11 cellular contexts compared by ENCODE assay signal in genomic region chr16:86505185-86505898, GRCh38. TPM values are rescaled to one million over a fixed set of nuclear protein-coding genes. Genes with fewer than 3 reads are reported as not detected.
DNase-seq lines count a peak whose midpoint lies in the region; ATAC-seq and TF ChIP-seq lines count a peak whose summit lies in the region.
"Had no signal": no experiment of that assay in that cellular context is flagged by ENCODE, and none has a peak within 500 bp of the region (broad histone marks: within the 10 kb centered on the region; RNA-seq: fewer than 3 reads in every experiment).

No MANE protein-coding gene starts in this region.

- H3K27ac Mint-ChIP-seq in endodermal cell, result no peak overlapping the region

- H3K4me2 ChIP-seq in neural cell (ENCODE audit: low read length), result no peak overlapping the region

- H3K4me3 Mint-ChIP-seq in endodermal cell, result no peak overlapping the region

- no peaks in the 10 kb centered on the region for H3K36me3 Mint-ChIP-seq in endodermal cell (ENCODE audit: low read depth)

- ATAC-seq in GM21528 (IDR thresholded peaks at IDR 0.05; ENCODE audit: low FRiP score, unreplicated experiment) (no peak), HG02852 (IDR thresholded peaks at IDR 0.05; ENCODE audit: unreplicated experiment) (no peak)
- ATAC-seq: stimulated activated naive CD8-positive, alpha-beta T cell treated with anti-CD3 and anti-CD28 coated beads, Interleukin-15, Interleukin-2, amounts not matched to agents 100 U/mL and 50 U/mL, for 24 hours had no signal

- H3K36me3 ChIP-seq in endodermal cell (ENCODE audit: control insufficient read depth, insufficient read depth, low read length), result no peaks in the 10 kb centered on the region
- H3K36me3 ChIP-seq in neural cell (ENCODE audit: insufficient read depth, low read length), result no peaks in the 10 kb centered on the region

- no peaks in the 10 kb centered on the region for H4K20me1 ChIP-seq in neural cell (ENCODE audit: insufficient read depth)

- H3F3A ChIP-seq in neural cell (ENCODE audit: insufficient read depth, low read length, poor library complexity, severe bottlenecking), result no peaks in the 10 kb centered on the region

- peaks cover 6% of the 10 kb centered on the region for H3K4me1 Mint-ChIP-seq in endodermal cell

- H3K4me1 ChIP-seq in endodermal cell (ENCODE audit: control insufficient read depth, insufficient read depth, low read length), result no peaks in the 10 kb centered on the region

- no peak for TF ChIP-seq EP300 in neural cell (conservative IDR thresholded peaks at IDR 0.05; ENCODE audit: poor library complexity, severe bottlenecking)

- no peaks in the 10 kb centered on the region for H3K9me2 ChIP-seq in neural cell (ENCODE audit: insufficient read depth, low read length)

- no peak overlapping the region for H2AFZ ChIP-seq in neural cell (ENCODE audit: low read depth, low read length)

- peaks cover 99% of the 10 kb centered on the region for H3K27me3 Mint-ChIP-seq in endodermal cell (ENCODE audit: insufficient read depth)

- H3K9ac ChIP-seq in endodermal cell (ENCODE audit: extremely low read depth, low read length, poor library complexity, severe bottlenecking) (no peak overlapping the region), neural cell (ENCODE audit: low read length) (no peak overlapping the region)

- DNase-seq in AG09309 (ENCODE audit: low read depth) (no peak), HFF-Myc (ENCODE audit: extremely low read depth, low read depth) (no peak), endodermal cell (peak; percentile 70), ecto neural progenitor cell (ENCODE audit: low spot score) (no peak), kidney glomerular epithelial cell (lab: John Stamatoyannopoulos, UW) (no peak)
- DNase-seq: activated CD8-positive, alpha-beta memory T cell treated with anti-CD3 and anti-CD28 coated beads for 24 hours; NCI-H345; stimulated activated naive CD8-positive, alpha-beta T cell treated with anti-CD3 and anti-CD28 coated beads, Interleukin-15, Interleukin-2, amounts not matched to agents 100 U/mL and 50 U/mL, for 24 hours had no signal

- H3K9me3 Mint-ChIP-seq in endodermal cell, result no peaks in the 10 kb centered on the region

- TF ChIP-seq RAD21 in neural cell (conservative IDR thresholded peaks at IDR 0.05), result no peak

- peak overlapping the region; percentile 22 for H3K4me3 ChIP-seq in AG09309 (ENCODE audit: control insufficient read depth, low read depth, low read length)
- H3K4me3 ChIP-seq in HFF-Myc (replicated peaks; ENCODE audit: low read depth, low read length), result peak overlapping the region; percentile 78
- H3K4me3 ChIP-seq in endodermal cell (ENCODE audit: low read length), result no peak overlapping the region
- no peak overlapping the region for H3K4me3 ChIP-seq in neural cell (ENCODE audit: low read length)

- H3K27me3 ChIP-seq in endodermal cell (ENCODE audit: control insufficient read depth, insufficient read depth, low read length, poor library complexity, severe bottlenecking) (peaks cover 100% of the 10 kb centered on the region), neural cell (ENCODE audit: insufficient read depth, low read depth, low read length) (peaks cover 98% of the 10 kb centered on the region)

- WGBS in endodermal cell (ENCODE audit: insufficient coverage in 1 of 2, insufficient read length in 1 of 2), 2 experiments, result 2 to 3% methylated on average over 30 to 66 of the region's 67 CpGs

- no peaks in the 10 kb centered on the region for H3K79me2 ChIP-seq in neural cell (replicated peaks; ENCODE audit: insufficient read depth, low read length)

- no peak overlapping the region for H3K27ac ChIP-seq in endodermal cell (ENCODE audit: low read depth, low read length)
- no peak overlapping the region for H3K27ac ChIP-seq in neural cell (ENCODE audit: low read length)

- no peak for TF ChIP-seq CTCF in AG09309 (IDR thresholded peaks at IDR 0.05; ENCODE audit: control insufficient read depth, insufficient read depth, low read depth, low read length, missing control alignments)
- no peak for TF ChIP-seq CTCF in HFF-Myc (IDR thresholded peaks at IDR 0.05; ENCODE audit: low read depth, low read length, missing control alignments)
- no peak for TF ChIP-seq CTCF in endodermal cell (conservative IDR thresholded peaks at IDR 0.05)
- TF ChIP-seq CTCF in neural cell (IDR thresholded peaks at IDR 0.05; ENCODE audit: poor library complexity, severe bottlenecking), result no peak

- H3K9me3 ChIP-seq in endodermal cell (ENCODE audit: control insufficient read depth, low read length), result no peaks in the 10 kb centered on the region
- H3K9me3 ChIP-seq in neural cell (ENCODE audit: low read length), result no peaks in the 10 kb centered on the region

TF ChIP-seq in neural cell, 6 proteins besides CTCF, POLR2A, EP300 and RAD21:
- peak; percentile 26 for TF ChIP-seq POLR2AphosphoS5 (IDR thresholded peaks at IDR 0.05)
- no peak for TF ChIP-seq SMC3 (conservative IDR thresholded peaks at IDR 0.05; ENCODE audit: poor library complexity)
- no peak for TF ChIP-seq TAF1 (IDR thresholded peaks at IDR 0.05; ENCODE audit: low read depth)
- peak; percentile 90 for TF ChIP-seq EZH2 (IDR thresholded peaks at IDR 0.05; ENCODE audit: borderline replicate concordance, insufficient read depth, low read length, poor library complexity, severe bottlenecking)
TF ChIP-seq in neural cell: peak in this region for 2.

RNA-seq across cellular contexts. Expression of gene FOXF1, which starts 5.0 kb away (rescaled TPM):
- total RNA-seq in endodermal cell, result not detected
- polyA plus RNA-seq in endodermal cell (2013, experiment 1 of 2), result 0.11 TPM
- 0.08 TPM for polyA plus RNA-seq in endodermal cell (2013, experiment 2 of 2)
- polyA plus RNA-seq in neural cell, result not detected in 2 replicates
- polyA minus RNA-seq in neural cell, result not detected in 2 replicates

RNA-seq across cellular contexts. Expression of gene MTHFSD, which starts 49.7 kb away (rescaled TPM):
- 10 to 100 TPM; 15.0 to 25.8 TPM for total RNA-seq in endodermal cell
- polyA plus RNA-seq in endodermal cell (2013, experiment 1 of 2), result 24.2 TPM
- 22.7 TPM for polyA plus RNA-seq in endodermal cell (2013, experiment 2 of 2)
- polyA plus RNA-seq in neural cell, result 25.0 and 39.4 TPM in 2 replicates
- polyA minus RNA-seq in neural cell, result 37.3 and 43.2 TPM in 2 replicates

Comparison
In these comparisons a context has a peak if more than half of its experiments do, and no peak if none do; other contexts are left out.
1. H3K4me3 ChIP-seq: peak in AG09309 (single experiment) and HFF-Myc (single experiment); none in endodermal cell (single experiment) and neural cell (single experiment).